In genomic region chr17:29063992-29064391, GRCh38 we compare ENCODE assay signal across 21 cellular contexts. TPM values are rescaled to one million over a fixed set of nuclear protein-coding genes. Genes with fewer than 3 reads are reported as not detected.
"Had no signal": no experiment of that assay in that cellular context is flagged by ENCODE, and none has a peak within 500 bp of the region (broad histone marks: within the 10 kb centered on the region; RNA-seq: fewer than 3 reads in every experiment).

No MANE protein-coding gene starts in this region.

- H3K9me3 Mint-ChIP-seq: activated CD4-positive, alpha-beta memory T cell treated with anti-CD3 and anti-CD28 coated beads, Interleukin-2, amount 10 ng/mL, durations not matched to agents 7 days and 5 days; activated naive CD4-positive, alpha-beta T cell treated with anti-CD3 and anti-CD28 coated beads for 36 hours; brain; nephron progenitor cell; stimulated activated effector memory CD8-positive, alpha-beta T cell treated with anti-CD3 and anti-CD28 coated beads, Interleukin-12 subunit alpha, Interleukin-12 subunit beta, amount 100 ng/mL, for 72 hours; T-helper 1 cell treated with Interleukin-12 subunit alpha and Interleukin-12 subunit beta and Interleukin-4 antibody, amounts not matched to agents 30 μg/mL and 1 μg/mL, for 36 hours; WTC11 had no signal

- H3K4me1 ChIP-seq: left lung had no signal

- H3K27me3 Mint-ChIP-seq: activated CD4-positive, alpha-beta memory T cell treated with anti-CD3 and anti-CD28 coated beads, Interleukin-2, amount 10 ng/mL, durations not matched to agents 7 days and 5 days; activated CD8-positive, alpha-beta memory T cell treated with anti-CD3 and anti-CD28 coated beads, Interleukin-2, amount 10 ng/mL, durations not matched to agents 7 days and 5 days; brain had no signal

- H3K4me3 ChIP-seq: left lung, smooth muscle cell, stomach had no signal

- H3K4me1 Mint-ChIP-seq: activated CD4-positive, alpha-beta memory T cell treated with anti-CD3 and anti-CD28 coated beads, Interleukin-2, amount 10 ng/mL, durations not matched to agents 7 days and 5 days; activated CD8-positive, alpha-beta memory T cell treated with anti-CD3 and anti-CD28 coated beads, Interleukin-2, amount 10 ng/mL, durations not matched to agents 7 days and 5 days had no signal

- H3K4me3 Mint-ChIP-seq: activated CD4-positive, alpha-beta memory T cell treated with anti-CD3 and anti-CD28 coated beads, Interleukin-2, amount 10 ng/mL, durations not matched to agents 7 days and 5 days; activated CD8-positive, alpha-beta memory T cell treated with anti-CD3 and anti-CD28 coated beads, Interleukin-2, amount 10 ng/mL, durations not matched to agents 7 days and 5 days; activated naive CD4-positive, alpha-beta T cell treated with anti-CD3 and anti-CD28 coated beads for 36 hours; nephron progenitor cell; stimulated activated effector memory CD8-positive, alpha-beta T cell treated with anti-CD3 and anti-CD28 coated beads, Interleukin-12 subunit alpha, Interleukin-12 subunit beta, amount 100 ng/mL, for 72 hours; T-helper 1 cell treated with Interleukin-12 subunit alpha and Interleukin-12 subunit beta and Interleukin-4 antibody, amounts not matched to agents 30 μg/mL and 1 μg/mL, for 36 hours; WTC11 had no signal

- H3K27ac Mint-ChIP-seq: activated CD4-positive, alpha-beta memory T cell treated with anti-CD3 and anti-CD28 coated beads, Interleukin-2, amount 10 ng/mL, durations not matched to agents 7 days and 5 days; activated CD8-positive, alpha-beta memory T cell treated with anti-CD3 and anti-CD28 coated beads, Interleukin-2, amount 10 ng/mL, durations not matched to agents 7 days and 5 days; nephron progenitor cell; stimulated activated effector memory CD8-positive, alpha-beta T cell treated with anti-CD3 and anti-CD28 coated beads, Interleukin-12 subunit alpha, Interleukin-12 subunit beta, amount 100 ng/mL, for 72 hours; T-helper 1 cell treated with Interleukin-12 subunit alpha and Interleukin-12 subunit beta and Interleukin-4 antibody, amounts not matched to agents 30 μg/mL and 1 μg/mL, for 36 hours; WTC11 had no signal

- H3K36me3 ChIP-seq: left lung, stomach had no signal

- ATAC-seq: activated CD8-positive, alpha-beta memory T cell treated with anti-CD3 and anti-CD28 coated beads, Interleukin-2, amount 10 ng/mL, durations not matched to agents 7 days and 5 days; left lung; sciatic nerve; stimulated activated effector memory CD8-positive, alpha-beta T cell treated with anti-CD3 and anti-CD28 coated beads, Interleukin-12 subunit alpha, Interleukin-12 subunit beta, amount 100 ng/mL, for 72 hours; WTC11 had no signal

- FAIRE-seq: frontal cortex, keratinocyte had no signal

- H3K9me3 ChIP-seq: left lung, stomach had no signal

- H3K27ac ChIP-seq: left lung, stomach had no signal

- DNase-seq: activated CD4-positive, alpha-beta memory T cell treated with anti-CD3 and anti-CD28 coated beads, Interleukin-2, amount 10 ng/mL, durations not matched to agents 7 days and 5 days; activated CD4-positive, alpha-beta T cell treated with anti-CD3 and anti-CD28 coated beads for 48 hours; activated CD8-positive, alpha-beta memory T cell treated with anti-CD3 and anti-CD28 coated beads, Interleukin-2, amount 10 ng/mL, durations not matched to agents 7 days and 5 days; activated naive CD4-positive, alpha-beta T cell treated with anti-CD3 and anti-CD28 coated beads for 36 hours; anterior cingulate cortex; caudate nucleus; left lung; nephron progenitor cell; nucleus accumbens; stimulated activated CD4-positive, alpha-beta T cell treated with anti-CD3 and anti-CD28 coated beads, Interleukin-4, amount 100 ng/mL, for 24 hours; stomach; trophoblast cell had no signal

- H3K27me3 ChIP-seq: left lung had no signal

- H3K4me2 ChIP-seq: smooth muscle cell had no signal

- H3K36me3 Mint-ChIP-seq: activated CD8-positive, alpha-beta memory T cell treated with anti-CD3 and anti-CD28 coated beads, Interleukin-2, amount 10 ng/mL, durations not matched to agents 7 days and 5 days; brain; stimulated activated effector memory CD8-positive, alpha-beta T cell treated with anti-CD3 and anti-CD28 coated beads, Interleukin-12 subunit alpha, Interleukin-12 subunit beta, amount 100 ng/mL, for 72 hours; WTC11 had no signal

RNA-seq across cellular contexts. Expression of gene PIPOX, which starts 21.1 kb away (rescaled TPM):
- polyA plus RNA-seq: keratinocyte had no signal

RNA-seq across cellular contexts. Expression of gene SEZ6, which starts 58.2 kb away (rescaled TPM):
- total RNA-seq: activated CD4-positive, alpha-beta memory T cell treated with anti-CD3 and anti-CD28 coated beads, Interleukin-2, amount 10 ng/mL, durations not matched to agents 7 days and 5 days; activated CD8-positive, alpha-beta memory T cell treated with anti-CD3 and anti-CD28 coated beads, Interleukin-2, amount 10 ng/mL, durations not matched to agents 7 days and 5 days; activated naive CD4-positive, alpha-beta T cell treated with anti-CD3 and anti-CD28 coated beads for 36 hours; sciatic nerve; smooth muscle cell had no signal
- polyA plus RNA-seq: esophagus, keratinocyte, smooth muscle cell had no signal
